In the genomic region with DNA sequence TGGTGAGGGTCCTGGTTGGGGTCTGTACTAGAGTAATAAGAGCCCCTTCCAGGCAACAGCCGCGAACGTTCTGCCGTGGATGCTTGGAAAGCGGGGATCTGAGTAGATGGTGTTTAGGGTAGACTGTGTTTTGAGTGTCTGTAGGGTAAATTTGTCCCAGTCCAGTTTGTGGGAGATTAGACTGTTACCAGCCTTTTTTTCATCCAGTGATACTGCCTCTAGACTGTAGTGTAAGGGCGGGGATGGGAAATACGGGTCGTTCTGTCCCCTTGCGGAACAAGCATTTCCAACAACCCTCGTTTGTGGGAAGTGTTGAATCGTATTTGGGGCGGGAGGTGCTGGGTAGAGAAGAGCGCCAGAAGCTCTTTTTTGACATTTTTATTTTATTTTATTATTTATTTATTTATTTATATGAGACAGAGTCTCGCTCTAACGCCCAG, we compare ENCODE assay signal across 8 cellular contexts. TPM values are rescaled to one million over a fixed set of nuclear protein-coding genes. Genes with fewer than 3 reads are reported as not detected.
DNase-seq lines count a peak whose midpoint lies in the region; ATAC-seq and TF ChIP-seq lines count a peak whose summit lies in the region.

No MANE protein-coding gene starts in this region.

- intact Hi-C loops in CD4-positive, alpha-beta memory T cell (cut with micrococcal nuclease) = loop anchor here (2.0 kb wide), 1 partner anchor 58 kb away; the partner anchor contains the start of gene ZNF106
- intact Hi-C loops in vagina (cut with DNase I) = no loop called here

- peaks cover 54% of the 10 kb centered on the region for H3K4me1 ChIP-seq in CD4-positive, alpha-beta memory T cell (ENCODE audit: insufficient read depth, low read length)
- H3K4me1 ChIP-seq in RWPE2 (ENCODE audit: insufficient read depth, poor library complexity, severe bottlenecking) (peaks cover 11% of the 10 kb centered on the region), vagina (peaks cover 33% of the 10 kb centered on the region)
- H3K4me1 ChIP-seq in effector memory CD4-positive, alpha-beta T cell (ENCODE audit: control insufficient read depth, insufficient read depth, low read length, poor library complexity, severe bottlenecking) = peaks cover 11% of the 10 kb centered on the region

- H3K36me3 Mint-ChIP-seq in CD4-positive, alpha-beta memory T cell = peaks cover 12 to 40% of the 10 kb centered on the region in 2 donors
- H3K36me3 Mint-ChIP-seq in mesothelial cell of epicardium = peaks cover 2% of the 10 kb centered on the region

- peaks cover 11% of the 10 kb centered on the region for H3K36me3 ChIP-seq in CD4-positive, alpha-beta memory T cell (ENCODE audit: insufficient read depth, low read length)
- H3K36me3 ChIP-seq in RWPE2 (ENCODE audit: low read depth) = peaks cover 53% of the 10 kb centered on the region
- H3K36me3 ChIP-seq in effector memory CD4-positive, alpha-beta T cell (ENCODE audit: control insufficient read depth, insufficient read depth, low read length) = peaks cover 10% of the 10 kb centered on the region
- peaks cover 0 to 16% of the 10 kb centered on the region in 2 donors for H3K36me3 ChIP-seq in vagina

- no peak for TF ChIP-seq POLR2A in vagina (IDR thresholded peaks at IDR 0.05)

- POLR2A ChIA-PET in CD4-positive, alpha-beta memory T cell (lab: Charles Lee; ENCODE audit: partially characterized antibody) = interaction anchor here (1.0 to 5.6 kb wide), 9 partner anchors 10 to 276 kb away, joined by 3 to 60 read pairs (median 8); partner anchors contain the start of genes GANC, SNAP23, STARD9 and TMEM87A

- H3K27me3 Mint-ChIP-seq in CD4-positive, alpha-beta memory T cell = no peaks in the 10 kb centered on the region
- H3K27me3 Mint-ChIP-seq in mesothelial cell of epicardium (ENCODE audit: low read depth) = no peaks in the 10 kb centered on the region

- peaks cover 40 to 78% (median 59%) of the 10 kb centered on the region in 4 donors for H3K4me1 Mint-ChIP-seq in CD4-positive, alpha-beta memory T cell
- H3K4me1 Mint-ChIP-seq in mesothelial cell of epicardium = peaks cover 27% of the 10 kb centered on the region

- no peaks in the 10 kb centered on the region for H3K27me3 ChIP-seq in CD4-positive, alpha-beta memory T cell (ENCODE audit: insufficient read depth, low read length)
- no peaks in the 10 kb centered on the region for H3K27me3 ChIP-seq in RWPE2 (ENCODE audit: insufficient read depth, poor library complexity, severe bottlenecking)
- no peaks in the 10 kb centered on the region for H3K27me3 ChIP-seq in effector memory CD4-positive, alpha-beta T cell (replicated peaks; ENCODE audit: control insufficient read depth, insufficient read depth, low read length, poor library complexity, severe bottlenecking)
- no peaks in the 10 kb centered on the region for H3K27me3 ChIP-seq in vagina

- H3K9me3 Mint-ChIP-seq in CD4-positive, alpha-beta memory T cell = no peaks in the 10 kb centered on the region
- no peaks in the 10 kb centered on the region for H3K9me3 Mint-ChIP-seq in mesothelial cell of epicardium

- H3K27ac ChIP-seq in CD4-positive, alpha-beta memory T cell (ENCODE audit: low read depth, low read length) = peak overlapping the region; percentile 88
- H3K27ac ChIP-seq in RWPE2 (ENCODE audit: poor library complexity, severe bottlenecking) = peak overlapping the region; percentile 41
- peak overlapping the region; percentile 91 for H3K27ac ChIP-seq in effector memory CD4-positive, alpha-beta T cell (ENCODE audit: insufficient read depth, low read length, poor library complexity, severe bottlenecking)
- H3K27ac ChIP-seq in vagina = peak overlapping the region; percentile 95

- TF ChIP-seq CTCF in RWPE2 (IDR thresholded peaks at IDR 0.05; ENCODE audit: poor library complexity, severe bottlenecking) = no peak
- no peak for TF ChIP-seq CTCF in mesothelial cell of epicardium (IDR thresholded peaks at IDR 0.05; ENCODE audit: unreplicated experiment)
- no peak for TF ChIP-seq CTCF in vagina (IDR thresholded peaks at IDR 0.05)

- H3K27ac Mint-ChIP-seq in CD4-positive, alpha-beta memory T cell = peak overlapping the region; percentile 87 to 100 (median 98)
- peak overlapping the region; percentile 97 for H3K27ac Mint-ChIP-seq in mesothelial cell of epicardium

- CTCF ChIA-PET in CD4-positive, alpha-beta memory T cell (lab: Charles Lee; ENCODE audit: partially characterized antibody) = interaction anchor here (1.3 kb wide), 1 partner anchor 54 kb away, joined by 4 read pairs; the partner anchor contains the start of gene SNAP23

- ATAC-seq in GM18868 (IDR thresholded peaks at IDR 0.05; ENCODE audit: unreplicated experiment) (peak; percentile 27), HG03378 (IDR thresholded peaks at IDR 0.05; ENCODE audit: unreplicated experiment) (peak; percentile 8), RWPE2 (ENCODE audit: low read depth) (peak; percentile 36)

- peak in 1 of 5 donors; percentile 56 for DNase-seq in CD4-positive, alpha-beta memory T cell
- no peak for DNase-seq in RWPE2 (ENCODE audit: low spot score)
- DNase-seq in effector memory CD4-positive, alpha-beta T cell = no peak
- no peak for DNase-seq in mesothelial cell of epicardium (ENCODE audit: low spot score in 2 of 2, unreplicated experiment in 2 of 2)
- no peak for DNase-seq in vagina (ENCODE audit: extremely low spot score in 2 of 2)
- DNase-seq in activated effector memory CD4-positive, alpha-beta T cell treated with Interleukin-2 at 50 U/mL for 16 hours = no peak

- no peaks in the 10 kb centered on the region for H3K9me3 ChIP-seq in CD4-positive, alpha-beta memory T cell (ENCODE audit: control insufficient read depth in 1 of 2, low read length in 2 of 2)
- no peaks in the 10 kb centered on the region for H3K9me3 ChIP-seq in RWPE2 (ENCODE audit: severe bottlenecking)
- H3K9me3 ChIP-seq in effector memory CD4-positive, alpha-beta T cell (ENCODE audit: control insufficient read depth, low read length) = no peaks in the 10 kb centered on the region
- H3K9me3 ChIP-seq in vagina = no peaks in the 10 kb centered on the region

- H3K4me3 ChIP-seq in CD4-positive, alpha-beta memory T cell (ENCODE audit: low read length in 2 of 2) = peak overlapping the region; percentile 92 to 99
- H3K4me3 ChIP-seq in RWPE2 (ENCODE audit: severe bottlenecking) = peak overlapping the region; percentile 95
- peak overlapping the region; percentile 94 for H3K4me3 ChIP-seq in effector memory CD4-positive, alpha-beta T cell (ENCODE audit: insufficient read depth, low read depth, low read length, poor library complexity, severe bottlenecking)
- peak overlapping the region; percentile 65 to 83 for H3K4me3 ChIP-seq in vagina

- peak overlapping the region; percentile 93 to 100 (median 96) for H3K4me3 Mint-ChIP-seq in CD4-positive, alpha-beta memory T cell
- peak overlapping the region; percentile 91 for H3K4me3 Mint-ChIP-seq in mesothelial cell of epicardium

RNA-seq across cellular contexts. Expression of gene HAUS2, which starts 0.4 kb away (rescaled TPM):
- total RNA-seq in CD4-positive, alpha-beta memory T cell = 10 to 100 TPM; 16.4 to 20.0 TPM
- polyA plus RNA-seq in CD4-positive, alpha-beta memory T cell = 10 to 100 TPM; 26.4 to 28.2 TPM
- total RNA-seq in mesothelial cell of epicardium (14.9 to 17.6 TPM (median 15.3 TPM) in 3 replicates), vagina (25.8 TPM)

RNA-seq across cellular contexts. Expression of gene LRRC57, which starts 0.5 kb away (rescaled TPM):
- total RNA-seq in CD4-positive, alpha-beta memory T cell = 10 to 100 TPM; 19.0 to 20.0 TPM
- 1 to 10 TPM; 6.6 to 9.2 TPM for polyA plus RNA-seq in CD4-positive, alpha-beta memory T cell
- total RNA-seq in mesothelial cell of epicardium (22.0 to 27.9 TPM (median 26.5 TPM) in 3 replicates), vagina (25.3 TPM)

RNA-seq across cellular contexts. Expression of gene STARD9, which starts 26.3 kb away (rescaled TPM):
- total RNA-seq in CD4-positive, alpha-beta memory T cell = 1 to 10 TPM; 4.5 to 6.1 TPM
- under 1 TPM in 1 of 2 donors, not detected in 1; 0.49 TPM for polyA plus RNA-seq in CD4-positive, alpha-beta memory T cell
- total RNA-seq in mesothelial cell of epicardium (7.3 to 10.0 TPM (median 8.0 TPM) in 3 replicates), vagina (35.1 TPM)

RNA-seq across cellular contexts. Expression of gene SNAP23, which starts 53.6 kb away (rescaled TPM):
- 10 to 100 TPM; 70.6 to 72.0 TPM for total RNA-seq in CD4-positive, alpha-beta memory T cell
- polyA plus RNA-seq in CD4-positive, alpha-beta memory T cell = 10 to 100 TPM; 81.9 to 92.3 TPM
- 57.1 to 58.4 TPM (median 57.9 TPM) in 3 replicates for total RNA-seq in mesothelial cell of epicardium
- 60.9 TPM for total RNA-seq in vagina

RNA-seq across cellular contexts. Expression of gene ZNF106, which starts 58.1 kb away (rescaled TPM):
- 10 to 100 TPM; 41.1 to 47.5 TPM for total RNA-seq in CD4-positive, alpha-beta memory T cell
- 10 to 100 TPM; 16.1 to 53.2 TPM for polyA plus RNA-seq in CD4-positive, alpha-beta memory T cell
- total RNA-seq in mesothelial cell of epicardium = 50.2 to 52.9 TPM (median 51.0 TPM) in 3 replicates
- total RNA-seq in vagina = 38.1 TPM

Comparison
In these comparisons a context has a peak if more than half of its experiments do, and no peak if none do; other contexts are left out.
1. H3K27ac ChIP-seq: peak in every context shown above with its lines; median percentile 95 in vagina; 91 in effector memory CD4-positive, alpha-beta T cell; 88 in CD4-positive, alpha-beta memory T cell; 41 in RWPE2.